In genomic region chr12:53056901-53057300, GRCh38 we compare ENCODE assay signal across 29 cellular contexts. TPM values are rescaled to one million over a fixed set of nuclear protein-coding genes. Genes with fewer than 3 reads are reported as not detected.
DNase-seq lines count a peak whose midpoint lies in the region; ATAC-seq, FAIRE-seq and TF ChIP-seq lines count a peak whose summit lies in the region.
"Had no signal": no experiment of that assay in that cellular context is flagged by ENCODE, and none has a peak within 500 bp of the region (broad histone marks: within the 10 kb centered on the region; RNA-seq: fewer than 3 reads in every experiment).

No MANE protein-coding gene starts in this region.

- H3K9me3 Mint-ChIP-seq in neural progenitor cell: no peaks in the 10 kb centered on the region
- H3K9me3 Mint-ChIP-seq: activated CD4-positive, alpha-beta T cell treated with anti-CD3 and anti-CD28 coated beads, Interleukin-2, amount 10 ng/mL, durations not matched to agents 24 days and 14 days; activated naive CD4-positive, alpha-beta T cell treated with anti-CD3 and anti-CD28 coated beads for 36 hours; activated T-cell treated with anti-CD3 and anti-CD28 coated beads, Interleukin-2, amount 50 U/mL, for 4 hours; stimulated activated memory B cell treated with anti-CD40 and anti-IgM and Interleukin-4, amounts not matched to agents 10 μg/mL and 1 μg/mL and 100 μg/mL, for 72 hours had no signal

- H3K27ac ChIP-seq in right cardiac atrium (ENCODE audit: low read length) (no peak overlapping the region), cingulate gyrus (ENCODE audit: low read depth, low read length) (peak overlapping the region; percentile 41), neural progenitor cell (no peak overlapping the region), vagina (peak overlapping the region; percentile 96)
- H3K27ac ChIP-seq: SK-N-MC had no signal

- peaks cover 19% of the 10 kb centered on the region for H3K27me3 Mint-ChIP-seq in neural progenitor cell (ENCODE audit: insufficient read depth, low read depth)

- H3K27me3 ChIP-seq in right cardiac atrium (ENCODE audit: control insufficient read depth, insufficient read depth): no peaks in the 10 kb centered on the region
- H3K27me3 ChIP-seq in neural progenitor cell: peaks cover 11% of the 10 kb centered on the region
- H3K27me3 ChIP-seq in vagina: no peaks in the 10 kb centered on the region

- H4K20me1 ChIP-seq in neural progenitor cell (ENCODE audit: low read depth): peaks cover 9% of the 10 kb centered on the region

- H3K36me3 Mint-ChIP-seq in neural progenitor cell: no peaks in the 10 kb centered on the region
- H3K36me3 Mint-ChIP-seq: stimulated activated memory B cell treated with anti-CD40 and anti-IgM and Interleukin-4, amounts not matched to agents 10 μg/mL and 1 μg/mL and 100 μg/mL, for 72 hours had no signal

- H3K27ac Mint-ChIP-seq in neural progenitor cell: peak overlapping the region; percentile 7
- H3K27ac Mint-ChIP-seq: activated CD4-positive, alpha-beta T cell treated with anti-CD3 and anti-CD28 coated beads, Interleukin-2, amount 10 ng/mL, durations not matched to agents 24 days and 14 days; activated naive CD4-positive, alpha-beta T cell treated with anti-CD3 and anti-CD28 coated beads for 36 hours; stimulated activated memory B cell treated with anti-CD40 and anti-IgM and Interleukin-4, amounts not matched to agents 10 μg/mL and 1 μg/mL and 100 μg/mL, for 72 hours had no signal

- peaks cover 15% of the 10 kb centered on the region for H3K4me1 Mint-ChIP-seq in neural progenitor cell

- no peaks in the 10 kb centered on the region for H3F3A ChIP-seq in neural progenitor cell (ENCODE audit: low read depth)

- no peak overlapping the region for H3K4me3 Mint-ChIP-seq in neural progenitor cell
- H3K4me3 Mint-ChIP-seq: activated CD4-positive, alpha-beta T cell treated with anti-CD3 and anti-CD28 coated beads, Interleukin-2, amount 10 ng/mL, durations not matched to agents 24 days and 14 days; activated naive CD4-positive, alpha-beta T cell treated with anti-CD3 and anti-CD28 coated beads for 36 hours; activated T-cell treated with anti-CD3 and anti-CD28 coated beads, Interleukin-2, amount 50 U/mL, for 4 hours; stimulated activated memory B cell treated with anti-CD40 and anti-IgM and Interleukin-4, amounts not matched to agents 10 μg/mL and 1 μg/mL and 100 μg/mL, for 72 hours had no signal

- H3K79me2 ChIP-seq in neural progenitor cell (ENCODE audit: low read depth): no peaks in the 10 kb centered on the region

- no peak for TF ChIP-seq CTCF in neural progenitor cell (IDR thresholded peaks at IDR 0.05)
- no peak for TF ChIP-seq CTCF in vagina (IDR thresholded peaks at IDR 0.05)
- TF ChIP-seq CTCF in GM20000 (IDR thresholded peaks at IDR 0.05; ENCODE audit: extremely low read depth, missing control alignments): no peak

- H3K4me3 ChIP-seq in right cardiac atrium (ENCODE audit: low read length) (no peak overlapping the region), neural progenitor cell (no peak overlapping the region), vagina (no peak overlapping the region)
- H3K4me3 ChIP-seq: SK-N-MC, spleen had no signal

- peak in 2 of 3 donors; percentile 48 to 53 for DNase-seq in right cardiac atrium
- DNase-seq in left cardiac atrium: no peak
- no peak for DNase-seq in neural progenitor cell (ENCODE audit: low spot score)
- no peak for DNase-seq in vagina (ENCODE audit: extremely low spot score in 2 of 2)
- DNase-seq in H54 (ENCODE audit: insufficient read length, low spot score): no peak
- no peak for DNase-seq in GM20000 (ENCODE audit: low spot score)
- DNase-seq in amygdala (lab: John Stamatoyannopoulos, UW): no peak
- DNase-seq: ACHN; activated CD4-positive, alpha-beta T cell treated with anti-CD3 and anti-CD28 coated beads, Interleukin-2, amount 10 ng/mL, durations not matched to agents 24 days and 14 days; activated naive CD4-positive, alpha-beta T cell treated with anti-CD3 and anti-CD28 coated beads for 36 hours; activated T-cell treated with anti-CD3 and anti-CD28 coated beads, Interleukin-2, amount 50 U/mL, for 4 hours; DMS79; Karpas-422; MV-4-11; NCI-H2171; NCI-H69; spleen; stimulated activated CD4-positive, alpha-beta T cell treated with anti-CD3 and anti-CD28 coated beads, Interleukin-2, amount 100 ng/mL, for 48 hours; T-helper 2 cell had no signal

- no peak overlapping the region for H2AFZ ChIP-seq in neural progenitor cell (replicated peaks)

- H3K36me3 ChIP-seq in neural progenitor cell (no peaks in the 10 kb centered on the region), vagina (peaks cover 0 to 54% of the 10 kb centered on the region in 2 donors)

- peaks cover 9% of the 10 kb centered on the region for H3K4me1 ChIP-seq in right cardiac atrium (ENCODE audit: control insufficient read depth, insufficient read depth, low read length)
- no peaks in the 10 kb centered on the region for H3K4me1 ChIP-seq in neural progenitor cell
- peaks cover 71% of the 10 kb centered on the region for H3K4me1 ChIP-seq in vagina

- intact Hi-C loops in right cardiac atrium (cut with DNase I) (no loop called here), left cardiac atrium (cut with DNase I) (no loop called here), vagina (cut with DNase I) (no loop called here)

- FAIRE-seq in H54 (lab: Jason Lieb, UNC): no peak
- FAIRE-seq: GM18507 had no signal

- TF ChIP-seq POLR2A in vagina (IDR thresholded peaks at IDR 0.05) (no peak), H54 (IDR thresholded peaks at IDR 0.05; ENCODE audit: low read depth, low read length) (no peak)

- H3K4me2 ChIP-seq in neural progenitor cell: no peak overlapping the region

- WGBS in right cardiac atrium: 92% methylated on average over 7 of the region's 7 CpGs

- H3K9me3 ChIP-seq in right cardiac atrium (ENCODE audit: control insufficient read depth, low read length): no peaks in the 10 kb centered on the region
- no peaks in the 10 kb centered on the region for H3K9me3 ChIP-seq in neural progenitor cell (ENCODE audit: low read depth)
- no peaks in the 10 kb centered on the region for H3K9me3 ChIP-seq in vagina
- H3K9me3 ChIP-seq: spleen had no signal

- H3K9ac ChIP-seq in neural progenitor cell: no peak overlapping the region

- ATAC-seq in right cardiac atrium: no peak
- ATAC-seq in left cardiac atrium: no peak
- ATAC-seq: activated T-cell treated with anti-CD3 and anti-CD28 coated beads, Interleukin-2, amount 50 U/mL, for 4 hours; stimulated activated memory B cell treated with anti-CD40 and anti-IgM and Interleukin-4, amounts not matched to agents 10 μg/mL and 1 μg/mL and 100 μg/mL, for 72 hours had no signal

RNA-seq across cellular contexts. Expression of gene TNS2, which starts 7.0 kb away (rescaled TPM):
- 100 to 1,000 TPM; 104 to 145 (median 116) TPM for total RNA-seq in right cardiac atrium
- polyA plus RNA-seq in right cardiac atrium: 155 TPM
- 100 to 1,000 TPM; 108 to 122 TPM for total RNA-seq in left cardiac atrium
- total RNA-seq in neural progenitor cell (ENCODE audit: low replicate concordance): 0.24 and 0.28 TPM in 2 replicates
- 235 TPM for total RNA-seq in vagina

RNA-seq across cellular contexts. Expression of gene SPRYD3, which starts 22.3 kb away (rescaled TPM):
- total RNA-seq in right cardiac atrium (10 to 100 TPM; 40.8 to 59.6 (median 47.1) TPM), left cardiac atrium (10 to 100 TPM; 34.3 to 51.3 TPM), neural progenitor cell (ENCODE audit: low replicate concordance) (5.4 and 6.7 TPM in 2 replicates), vagina (27.0 TPM)
- polyA plus RNA-seq in right cardiac atrium: 29.4 TPM

RNA-seq across cellular contexts. Expression of gene IGFBP6, which starts 40.6 kb away (rescaled TPM):
- 100 to 1,000 TPM in 3 of 4 donors, 10 to 100 TPM in 1; 49.7 to 178 (median 146) TPM for total RNA-seq in right cardiac atrium
- 130 TPM for polyA plus RNA-seq in right cardiac atrium
- 100 to 1,000 TPM; 134 to 139 TPM for total RNA-seq in left cardiac atrium
- 2.5 and 2.6 TPM in 2 replicates for total RNA-seq in neural progenitor cell (ENCODE audit: low replicate concordance)
- 684 TPM for total RNA-seq in vagina
- total RNA-seq: activated CD4-positive, alpha-beta T cell treated with anti-CD3 and anti-CD28 coated beads, Interleukin-2, amount 10 ng/mL, durations not matched to agents 24 days and 14 days; mononuclear cell had no signal

RNA-seq across cellular contexts. Expression of gene SOAT2, which starts 46.4 kb away (rescaled TPM):
- total RNA-seq in right cardiac atrium (under 1 TPM in 2 of 4 donors, not detected in 2; 0.17 to 0.18 TPM), left cardiac atrium (not detected), neural progenitor cell (ENCODE audit: low replicate concordance) (not detected in 2 replicates), vagina (0.74 TPM)
- 0.07 TPM for polyA plus RNA-seq in right cardiac atrium
- total RNA-seq: activated CD4-positive, alpha-beta T cell treated with anti-CD3 and anti-CD28 coated beads, Interleukin-2, amount 10 ng/mL, durations not matched to agents 24 days and 14 days; epithelial cell of proximal tubule; fibroblast of villous mesenchyme; pulmonary artery endothelial cell; RPMI7951; temporal lobe had no signal

RNA-seq across cellular contexts. Expression of gene EIF4B, which starts 50.6 kb away (rescaled TPM):
- total RNA-seq in right cardiac atrium (100 to 1,000 TPM; 391 to 552 (median 433) TPM), left cardiac atrium (100 to 1,000 TPM; 332 to 341 TPM), neural progenitor cell (ENCODE audit: low replicate concordance) (774 and 833 TPM in 2 replicates), vagina (339 TPM)
- polyA plus RNA-seq in right cardiac atrium: 65.5 TPM

Comparison
In these comparisons a context has a peak if more than half of its experiments do, and no peak if none do; other contexts are left out.
1. DNase-seq: peak in right cardiac atrium (2 of 3); none in left cardiac atrium (single experiment), neural progenitor cell (single experiment), vagina (0 of 2), H54 (single experiment), GM20000 (single experiment) and amygdala (0 of 56).
2. H3K27ac ChIP-seq: peak in cingulate gyrus (single experiment) and vagina (single experiment); none in right cardiac atrium (single experiment) and neural progenitor cell (single experiment).
3. RNA of gene TNS2, which starts 7.0 kb away (total RNA-seq): 235 TPM in vagina (single experiment), 108 to 122 TPM in left cardiac atrium and 104 to 145 TPM in right cardiac atrium; 0.24 to 0.28 TPM in neural progenitor cell; every median in the first group is over 10 times any median in the second.
4. RNA of gene IGFBP6, which starts 40.6 kb away (total RNA-seq): 684 TPM in vagina (single experiment), 49.7 to 178 TPM in right cardiac atrium and 134 to 139 TPM in left cardiac atrium; 2.5 to 2.6 TPM in neural progenitor cell; every median in the first group is over 10 times any median in the second.